17 cellular contexts compared by ENCODE assay signal in the genomic region with DNA sequence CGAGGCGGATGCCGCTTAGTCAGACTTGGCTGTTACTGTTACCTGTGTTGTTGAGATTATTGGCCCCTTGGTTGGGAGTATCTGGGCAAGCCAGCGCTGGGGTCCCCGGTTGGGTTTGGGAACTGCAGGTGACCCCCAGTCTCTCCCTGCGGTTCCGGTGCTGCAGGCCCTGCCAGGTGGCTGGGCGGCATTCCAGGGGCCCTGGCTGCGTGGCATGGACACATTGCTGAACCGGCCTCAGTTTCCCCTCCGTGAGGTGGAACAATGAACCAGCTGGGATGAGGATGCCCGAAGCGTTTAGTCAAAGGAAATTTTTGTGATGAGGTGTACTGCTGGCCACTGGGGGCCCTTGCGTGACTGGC. TPM values are rescaled to one million over a fixed set of nuclear protein-coding genes. Genes with fewer than 3 reads are reported as not detected.
A peak's percentile ranks its signal among the peaks of the same experiment; 100 is the strongest.
DNase-seq lines count a peak whose midpoint lies in the region; ATAC-seq and TF ChIP-seq lines count a peak whose summit lies in the region.
"Had no signal": no experiment of that assay in that cellular context is flagged by ENCODE, and none has a peak within 500 bp of the region (broad histone marks: within the 10 kb centered on the region; RNA-seq: fewer than 3 reads in every experiment).

No MANE protein-coding gene starts in this region.

- H3K9ac ChIP-seq in iPS-20b (ENCODE audit: low read depth, low read length) = peak overlapping the region; percentile 58; the same call in 1 of the 2 replicates

- POLR2A ChIA-PET in activated CD4-positive, alpha-beta T cell treated with anti-CD3 and anti-CD28 coated beads, Interleukin-2, amount 10 ng/mL, durations not matched to agents 7 days and 5 days (lab: Charles Lee) = no interaction called here
- POLR2A ChIA-PET in activated CD4-positive, alpha-beta memory T cell treated with anti-CD3 and anti-CD28 coated beads for 36 hours (lab: Charles Lee) = interaction anchor here (0.9 kb wide), 1 partner anchor 11 kb away, joined by 3 read pairs; no protein-coding TSS in a partner anchor

- no peak for DNase-seq in activated CD4-positive, alpha-beta T cell treated with anti-CD3 and anti-CD28 coated beads, Interleukin-2, amount 10 ng/mL, durations not matched to agents 7 days and 5 days
- DNase-seq in activated CD4-positive, alpha-beta T cell treated with anti-CD3 and anti-CD28 coated beads for 48 hours = no peak
- no peak for DNase-seq in activated naive CD8-positive, alpha-beta T cell treated with anti-CD3 and anti-CD28 coated beads, Interleukin-2, amount 50 U/mL, for 24 hours
- DNase-seq in suprapubic skin (ENCODE audit: low spot score in 2 of 2) (no peak), chondrocyte (ENCODE audit: low spot score) (no peak), hippocampal formation (lab: John Stamatoyannopoulos, UW) (no peak)
- no peak for DNase-seq in activated CD4-positive, alpha-beta memory T cell treated with anti-CD3 and anti-CD28 coated beads for 36 hours
- DNase-seq: activated CD4-positive, alpha-beta T cell treated with anti-CD3 and anti-CD28 coated beads, Interleukin-2, amount 50 U/mL, for 1 hour; GOT3; NK-92 treated with Interleukin-12 subunit alpha and Interleukin-12 subunit beta, amount 100 ng/mL, for 24 hours; SW 1271 had no signal

- peak overlapping the region; percentile 30 for H3K4me3 Mint-ChIP-seq in activated CD4-positive, alpha-beta T cell treated with anti-CD3 and anti-CD28 coated beads, Interleukin-2, amount 10 ng/mL, durations not matched to agents 7 days and 5 days
- H3K4me3 Mint-ChIP-seq in activated naive CD8-positive, alpha-beta T cell treated with anti-CD3 and anti-CD28 coated beads, Interleukin-2, amount 50 U/mL, for 24 hours = peak overlapping the region; percentile 32
- no peak overlapping the region for H3K4me3 Mint-ChIP-seq in activated CD4-positive, alpha-beta memory T cell treated with anti-CD3 and anti-CD28 coated beads for 36 hours
- H3K4me3 Mint-ChIP-seq in chondrocyte (ENCODE audit: unreplicated experiment) = no peak overlapping the region

- H3K27ac ChIP-seq in iPS-20b (ENCODE audit: low read length) (no peak overlapping the region), suprapubic skin (no peak overlapping the region)

- peaks cover 61% of the 10 kb centered on the region for H3K4me1 Mint-ChIP-seq in activated CD4-positive, alpha-beta T cell treated with anti-CD3 and anti-CD28 coated beads, Interleukin-2, amount 10 ng/mL, durations not matched to agents 7 days and 5 days
- peaks cover 50% of the 10 kb centered on the region for H3K4me1 Mint-ChIP-seq in activated naive CD8-positive, alpha-beta T cell treated with anti-CD3 and anti-CD28 coated beads, Interleukin-2, amount 50 U/mL, for 24 hours
- H3K4me1 Mint-ChIP-seq in activated CD4-positive, alpha-beta memory T cell treated with anti-CD3 and anti-CD28 coated beads for 36 hours (ENCODE audit: low read depth) = peaks cover 48% of the 10 kb centered on the region
- H3K4me1 Mint-ChIP-seq in chondrocyte (ENCODE audit: low read depth) = peaks cover 5% of the 10 kb centered on the region

- H3K36me3 Mint-ChIP-seq in activated CD4-positive, alpha-beta T cell treated with anti-CD3 and anti-CD28 coated beads, Interleukin-2, amount 10 ng/mL, durations not matched to agents 7 days and 5 days (ENCODE audit: low read depth) = peaks cover 2% of the 10 kb centered on the region
- H3K36me3 Mint-ChIP-seq in activated naive CD8-positive, alpha-beta T cell treated with anti-CD3 and anti-CD28 coated beads, Interleukin-2, amount 50 U/mL, for 24 hours (ENCODE audit: low read depth) = no peaks in the 10 kb centered on the region
- no peaks in the 10 kb centered on the region for H3K36me3 Mint-ChIP-seq in activated CD4-positive, alpha-beta memory T cell treated with anti-CD3 and anti-CD28 coated beads for 36 hours
- no peaks in the 10 kb centered on the region for H3K36me3 Mint-ChIP-seq in chondrocyte (ENCODE audit: low read depth)

- TF ChIP-seq POLR2A in suprapubic skin (IDR thresholded peaks at IDR 0.05) = no peak

- peak overlapping the region; percentile 71; the same call in 1 of the 2 replicates for H3K4me3 ChIP-seq in iPS-20b (ENCODE audit: low read length)
- H3K4me3 ChIP-seq in suprapubic skin = peak overlapping the region; percentile 22

- H3K27me3 ChIP-seq in iPS-20b (ENCODE audit: insufficient read depth, low read length) (peaks cover 38% of the 10 kb centered on the region), suprapubic skin (peaks cover 45% of the 10 kb centered on the region)

- H3K27ac Mint-ChIP-seq in activated CD4-positive, alpha-beta T cell treated with anti-CD3 and anti-CD28 coated beads, Interleukin-2, amount 10 ng/mL, durations not matched to agents 7 days and 5 days = no peak overlapping the region
- no peak overlapping the region for H3K27ac Mint-ChIP-seq in activated naive CD8-positive, alpha-beta T cell treated with anti-CD3 and anti-CD28 coated beads, Interleukin-2, amount 50 U/mL, for 24 hours
- no peak overlapping the region for H3K27ac Mint-ChIP-seq in activated CD4-positive, alpha-beta memory T cell treated with anti-CD3 and anti-CD28 coated beads for 36 hours
- H3K27ac Mint-ChIP-seq in chondrocyte (ENCODE audit: unreplicated experiment) = no peak overlapping the region

- H3K36me3 ChIP-seq in iPS-20b (ENCODE audit: insufficient read depth, low read depth, low read length) (no peaks in the 10 kb centered on the region), suprapubic skin (no peaks in the 10 kb centered on the region)

- no peaks in the 10 kb centered on the region for H3K9me3 ChIP-seq in iPS-20b (ENCODE audit: insufficient read depth, low read depth, low read length)
- H3K9me3 ChIP-seq in suprapubic skin = no peaks in the 10 kb centered on the region

- ATAC-seq in activated naive CD8-positive, alpha-beta T cell treated with anti-CD3 and anti-CD28 coated beads, Interleukin-2, amount 50 U/mL, for 24 hours = no peak

- H3K4me1 ChIP-seq in iPS-20b (ENCODE audit: insufficient read depth, low read length) = no peaks in the 10 kb centered on the region
- peaks cover 30% of the 10 kb centered on the region for H3K4me1 ChIP-seq in suprapubic skin

- TF ChIP-seq CTCF in suprapubic skin (IDR thresholded peaks at IDR 0.05) (no peak), chondrocyte (IDR thresholded peaks at IDR 0.05) (no peak)

- H3K27me3 Mint-ChIP-seq in activated CD4-positive, alpha-beta T cell treated with anti-CD3 and anti-CD28 coated beads, Interleukin-2, amount 10 ng/mL, durations not matched to agents 7 days and 5 days = peaks cover 10% of the 10 kb centered on the region
- peaks cover 15% of the 10 kb centered on the region for H3K27me3 Mint-ChIP-seq in activated naive CD8-positive, alpha-beta T cell treated with anti-CD3 and anti-CD28 coated beads, Interleukin-2, amount 50 U/mL, for 24 hours
- H3K27me3 Mint-ChIP-seq in activated CD4-positive, alpha-beta memory T cell treated with anti-CD3 and anti-CD28 coated beads for 36 hours = peaks cover 5% of the 10 kb centered on the region
- H3K27me3 Mint-ChIP-seq in chondrocyte (ENCODE audit: low read depth) = peaks cover 28% of the 10 kb centered on the region

- intact Hi-C loops in activated CD4-positive, alpha-beta memory T cell treated with anti-CD3 and anti-CD28 coated beads for 36 hours (cut with micrococcal nuclease) = no loop called here

- 59% methylated on average over 3 of the region's 14 CpGs for WGBS in suprapubic skin

- no peaks in the 10 kb centered on the region for H3K9me3 Mint-ChIP-seq in activated CD4-positive, alpha-beta T cell treated with anti-CD3 and anti-CD28 coated beads, Interleukin-2, amount 10 ng/mL, durations not matched to agents 7 days and 5 days
- no peaks in the 10 kb centered on the region for H3K9me3 Mint-ChIP-seq in activated naive CD8-positive, alpha-beta T cell treated with anti-CD3 and anti-CD28 coated beads, Interleukin-2, amount 50 U/mL, for 24 hours
- no peaks in the 10 kb centered on the region for H3K9me3 Mint-ChIP-seq in activated CD4-positive, alpha-beta memory T cell treated with anti-CD3 and anti-CD28 coated beads for 36 hours
- no peaks in the 10 kb centered on the region for H3K9me3 Mint-ChIP-seq in chondrocyte (ENCODE audit: low read depth)

- TF ChIP-seq EP300 in suprapubic skin (IDR thresholded peaks at IDR 0.05) = no peak

- CTCF ChIA-PET in activated CD4-positive, alpha-beta T cell treated with anti-CD3 and anti-CD28 coated beads, Interleukin-2, amount 10 ng/mL, durations not matched to agents 7 days and 5 days (lab: Charles Lee) = interaction anchor here (1.1 to 2.1 kb wide), 3 partner anchors 10 to 137 kb away, joined by 3 to 7 read pairs (median 3); a partner anchor contains a TSS
- CTCF ChIA-PET in activated CD4-positive, alpha-beta memory T cell treated with anti-CD3 and anti-CD28 coated beads for 36 hours (lab: Charles Lee) = interaction anchor here (1.0 to 1.7 kb wide), 3 partner anchors 12 to 61 kb away, joined by 3 to 4 read pairs (median 3); no protein-coding TSS in a partner anchor

RNA-seq across cellular contexts. Expression of a gene that starts 0.5 kb away (rescaled TPM):
- under 1 TPM; 0.35 to 0.81 TPM for total RNA-seq in activated CD4-positive, alpha-beta T cell treated with anti-CD3 and anti-CD28 coated beads, Interleukin-2, amount 10 ng/mL, durations not matched to agents 7 days and 5 days
- total RNA-seq in suprapubic skin (10 to 100 TPM in 1 of 4 donors, 1 to 10 TPM in 3; 1.4 to 12.1 (median 5.9) TPM), chondrocyte (not detected in 3 replicates)
- total RNA-seq in activated CD4-positive, alpha-beta memory T cell treated with anti-CD3 and anti-CD28 coated beads for 36 hours = under 1 TPM; 0.26 to 0.34 TPM
- total RNA-seq: dermis blood vessel endothelial cell, glomerular endothelial cell, lung microvascular endothelial cell, pulmonary artery endothelial cell, temporal lobe had no signal

RNA-seq across cellular contexts. Expression of a gene that starts 25.8 kb away (rescaled TPM):
- total RNA-seq in activated CD4-positive, alpha-beta T cell treated with anti-CD3 and anti-CD28 coated beads, Interleukin-2, amount 10 ng/mL, durations not matched to agents 7 days and 5 days = 1 to 10 TPM; 6.8 to 7.4 TPM
- not detected for total RNA-seq in suprapubic skin
- 1 to 10 TPM; 6.8 to 8.3 TPM for total RNA-seq in activated CD4-positive, alpha-beta memory T cell treated with anti-CD3 and anti-CD28 coated beads for 36 hours
- not detected in 3 replicates for total RNA-seq in chondrocyte
- total RNA-seq: dermis blood vessel endothelial cell, glomerular endothelial cell, lung microvascular endothelial cell, pulmonary artery endothelial cell, temporal lobe had no signal

RNA-seq across cellular contexts. Expression of a gene that starts 44.2 kb away (rescaled TPM):
- 10 to 100 TPM; 76.3 to 84.1 TPM for total RNA-seq in activated CD4-positive, alpha-beta T cell treated with anti-CD3 and anti-CD28 coated beads, Interleukin-2, amount 10 ng/mL, durations not matched to agents 7 days and 5 days
- total RNA-seq in suprapubic skin (10 to 100 TPM; 32.6 to 48.2 (median 35.7) TPM), chondrocyte (0.22 to 0.70 TPM (median 0.49 TPM) in 3 replicates)
- total RNA-seq in activated CD4-positive, alpha-beta memory T cell treated with anti-CD3 and anti-CD28 coated beads for 36 hours = 10 to 100 TPM; 54.3 to 54.5 TPM

RNA-seq across cellular contexts. Expression of a gene that starts 52.3 kb away (rescaled TPM):
- total RNA-seq in activated CD4-positive, alpha-beta T cell treated with anti-CD3 and anti-CD28 coated beads, Interleukin-2, amount 10 ng/mL, durations not matched to agents 7 days and 5 days = 100 to 1,000 TPM; 172 to 176 TPM
- total RNA-seq in suprapubic skin (1 to 10 TPM; 1.0 to 4.0 (median 1.7) TPM), chondrocyte (2.3 to 7.7 TPM (median 6.9 TPM) in 3 replicates)
- 100 to 1,000 TPM; 200 to 217 TPM for total RNA-seq in activated CD4-positive, alpha-beta memory T cell treated with anti-CD3 and anti-CD28 coated beads for 36 hours

Comparison
In these comparisons a context has a peak if more than half of its experiments do, and no peak if none do; other contexts are left out.
1. H3K4me3 Mint-ChIP-seq: peak in activated CD4-positive, alpha-beta T cell treated with anti-CD3 and anti-CD28 coated beads, Interleukin-2, amount 10 ng/mL, durations not matched to agents 7 days and 5 days (single experiment) and activated naive CD8-positive, alpha-beta T cell treated with anti-CD3 and anti-CD28 coated beads, Interleukin-2, amount 50 U/mL, for 24 hours (single experiment); none in activated CD4-positive, alpha-beta memory T cell treated with anti-CD3 and anti-CD28 coated beads for 36 hours (single experiment) and chondrocyte (single experiment).
2. RNA of a gene that starts 44.2 kb away (total RNA-seq): 76.3 to 84.1 TPM in activated CD4-positive, alpha-beta T cell treated with anti-CD3 and anti-CD28 coated beads, Interleukin-2, amount 10 ng/mL, durations not matched to agents 7 days and 5 days, 54.3 to 54.5 TPM in activated CD4-positive, alpha-beta memory T cell treated with anti-CD3 and anti-CD28 coated beads for 36 hours and 32.6 to 48.2 TPM in suprapubic skin; 0.22 to 0.70 TPM in chondrocyte; every median in the first group is over 10 times any median in the second.